Comparison of ENCODE assay signal across 9 cellular contexts in the genomic region with DNA sequence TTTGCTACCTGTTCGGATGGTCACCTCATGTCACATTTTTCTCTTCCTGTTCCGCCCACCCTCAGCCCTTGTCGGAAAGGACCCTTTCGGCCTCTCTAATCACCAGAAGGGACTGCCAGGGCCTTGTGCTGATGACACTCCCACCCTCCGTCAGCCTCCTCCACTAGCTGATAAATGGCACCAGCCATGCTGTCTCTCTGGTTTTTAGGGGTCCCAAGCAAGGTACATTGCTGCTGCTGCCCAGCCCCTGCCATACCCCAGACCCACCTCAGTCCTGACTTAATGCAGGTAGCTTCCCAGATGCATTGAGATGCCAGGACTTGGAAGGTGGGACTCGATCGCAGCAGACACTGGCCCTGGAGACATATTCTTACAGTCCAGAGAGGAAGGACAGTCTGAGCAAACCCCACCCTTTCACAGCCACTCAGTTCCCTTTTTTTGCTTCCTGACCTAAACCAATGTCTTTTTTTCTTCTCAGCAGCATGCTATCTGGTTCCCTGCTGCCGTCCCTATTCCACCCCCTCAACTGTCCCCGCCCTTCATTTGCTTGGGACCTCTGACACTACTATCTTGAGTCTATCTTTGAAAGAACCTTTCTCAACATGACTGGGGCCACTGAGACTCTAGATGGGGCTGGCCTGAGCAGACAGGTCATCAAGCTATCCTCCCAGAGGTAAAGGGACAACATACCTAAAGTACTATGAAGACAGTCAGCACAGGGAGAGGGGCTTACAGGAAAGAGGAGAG. TPM values are rescaled to one million over a fixed set of nuclear protein-coding genes. Genes with fewer than 3 reads are reported as not detected.
DNase-seq lines count a peak whose midpoint lies in the region; ATAC-seq and TF ChIP-seq lines count a peak whose summit lies in the region.
"Had no signal": no experiment of that assay in that cellular context is flagged by ENCODE, and none has a peak within 500 bp of the region (broad histone marks: within the 10 kb centered on the region; RNA-seq: fewer than 3 reads in every experiment).

Gene BTK, minus strand, starts transcription at position 397 of the 747 bp plus-strand sequence. CDS start 10,907 bp downstream, outside the sequence.

- peak within 1 kb of the TSS; percentile 53 for H3K27ac Mint-ChIP-seq in stimulated activated effector memory CD8-positive, alpha-beta T cell treated with anti-CD3 and anti-CD28 coated beads, Interleukin-12 subunit alpha, Interleukin-12 subunit beta, amount 100 ng/mL, for 72 hours
- no peak within 1 kb of the TSS for H3K27ac Mint-ChIP-seq in osteocyte (ENCODE audit: unreplicated experiment)

- H3K4me3 ChIP-seq in psoas muscle, result no peak within 1 kb of the TSS

- TF ChIP-seq CTCF in osteocyte (IDR thresholded peaks at IDR 0.05), result no peak
- no peak for TF ChIP-seq CTCF in psoas muscle (IDR thresholded peaks at IDR 0.05)

- H3K4me1 ChIP-seq in psoas muscle, result no peaks in the 10 kb centered on the region

- WGBS in psoas muscle, 3 donors, result 70 to 81% (median 79%) methylated on average over 9 of the region's 9 CpGs

- no peaks in the 10 kb centered on the region for H3K27me3 Mint-ChIP-seq in osteocyte (ENCODE audit: unreplicated experiment)

- H3K36me3 ChIP-seq in psoas muscle (ENCODE audit: insufficient read depth in 1 of 2, low read depth in 1 of 2), result no peaks in the 10 kb centered on the region

- no peaks in the 10 kb centered on the region for H3K9me3 Mint-ChIP-seq in stimulated activated effector memory CD8-positive, alpha-beta T cell treated with anti-CD3 and anti-CD28 coated beads, Interleukin-12 subunit alpha, Interleukin-12 subunit beta, amount 100 ng/mL, for 72 hours
- no peaks in the 10 kb centered on the region for H3K9me3 Mint-ChIP-seq in osteocyte (ENCODE audit: unreplicated experiment)

- H3K27me3 ChIP-seq in psoas muscle (ENCODE audit: insufficient read depth in 3 of 3, low read length in 2 of 3), result no peaks in the 10 kb centered on the region

- DNase-seq in OCI-M2 (lab: John Stamatoyannopoulos, UW; ENCODE audit: unreplicated experiment), result peak; percentile 11
- DNase-seq in stimulated activated effector memory CD8-positive, alpha-beta T cell treated with anti-CD3 and anti-CD28 coated beads, Interleukin-12 subunit alpha, Interleukin-12 subunit beta, amount 100 ng/mL, for 72 hours (ENCODE audit: low spot score in 2 of 2), result no peak
- DNase-seq in LoVo (ENCODE audit: low spot score), result no peak
- DNase-seq in osteocyte (ENCODE audit: extremely low spot score, unreplicated experiment), result no peak
- DNase-seq in psoas muscle, result no peak
- no peak for DNase-seq in RKO (ENCODE audit: low spot score)

- intact Hi-C loops in psoas muscle (cut with DNase I), result no loop called here

- H3K9me3 ChIP-seq in psoas muscle, result no peaks in the 10 kb centered on the region

- H3K27ac ChIP-seq in psoas muscle, result no peak within 1 kb of the TSS

- H3K36me3 Mint-ChIP-seq in stimulated activated effector memory CD8-positive, alpha-beta T cell treated with anti-CD3 and anti-CD28 coated beads, Interleukin-12 subunit alpha, Interleukin-12 subunit beta, amount 100 ng/mL, for 72 hours, result peaks cover 6% of the 10 kb centered on the region
- H3K36me3 Mint-ChIP-seq in osteocyte (ENCODE audit: unreplicated experiment), result no peaks in the 10 kb centered on the region

- H3K4me3 Mint-ChIP-seq in stimulated activated effector memory CD8-positive, alpha-beta T cell treated with anti-CD3 and anti-CD28 coated beads, Interleukin-12 subunit alpha, Interleukin-12 subunit beta, amount 100 ng/mL, for 72 hours, result peak within 1 kb of the TSS; percentile 36
- H3K4me3 Mint-ChIP-seq in osteocyte (ENCODE audit: unreplicated experiment), result no peak within 1 kb of the TSS

- ATAC-seq in GM19025 (IDR thresholded peaks at IDR 0.05; ENCODE audit: low read depth, unreplicated experiment) (peak; percentile 49), HG02938 (IDR thresholded peaks at IDR 0.05; ENCODE audit: unreplicated experiment) (peak; percentile 58), psoas muscle (no peak)
- ATAC-seq in stimulated activated effector memory CD8-positive, alpha-beta T cell treated with anti-CD3 and anti-CD28 coated beads, Interleukin-12 subunit alpha, Interleukin-12 subunit beta, amount 100 ng/mL, for 72 hours, result no peak
- ATAC-seq: left colon had no signal

- H3K4me1 Mint-ChIP-seq in stimulated activated effector memory CD8-positive, alpha-beta T cell treated with anti-CD3 and anti-CD28 coated beads, Interleukin-12 subunit alpha, Interleukin-12 subunit beta, amount 100 ng/mL, for 72 hours, result no peaks in the 10 kb centered on the region
- H3K4me1 Mint-ChIP-seq in osteocyte (ENCODE audit: unreplicated experiment), result no peaks in the 10 kb centered on the region

RNA-seq across cellular contexts. Expression of gene BTK, which starts in this region (rescaled TPM):
- not detected in 2 replicates for total RNA-seq in osteocyte
- total RNA-seq in psoas muscle, result 1 to 10 TPM in 3 of 4 donors, under 1 TPM in 1; 0.81 to 2.0 (median 1.3) TPM
- under 1 TPM; 0.27 to 0.47 (median 0.37) TPM for polyA plus RNA-seq in psoas muscle

Comparison
In these comparisons a context has a peak if more than half of its experiments do, and no peak if none do; other contexts are left out.
1. ATAC-seq: peak in GM19025 (single experiment) and HG02938 (single experiment); none in stimulated activated effector memory CD8-positive, alpha-beta T cell treated with anti-CD3 and anti-CD28 coated beads, Interleukin-12 subunit alpha, Interleukin-12 subunit beta, amount 100 ng/mL, for 72 hours (single experiment) and psoas muscle (0 of 4).